In genomic region chr21:36478207-36478701, GRCh38 we compare ENCODE assay signal across 1 cellular context.
TF ChIP-seq lines count a peak whose summit lies in the region.

No MANE protein-coding gene starts in this region.

TF ChIP-seq in GM12878, 131 proteins besides CTCF, POLR2A, EP300 and RAD21 (continued from another document):
- TF ChIP-seq ZNF687 (IDR thresholded peaks at IDR 0.05) (no peak), CREB1 (IDR thresholded peaks at IDR 0.05; ENCODE audit: low read depth) (no peak), JUND (IDR thresholded peaks at IDR 0.05; ENCODE audit: low read depth, low read length) (no peak), NR2C2 (IDR thresholded peaks at IDR 0.05; ENCODE audit: borderline replicate concordance, control insufficient read depth, insufficient read length, low read depth) (no peak), RUNX3 (IDR thresholded peaks at IDR 0.05; ENCODE audit: low read length) (0 out of 2 replicates have a peak, but pooled peaks have one; percentile 24), ZNF622 (IDR thresholded peaks at IDR 0.05) (no peak), NFIC (IDR thresholded peaks at IDR 0.05; ENCODE audit: low read depth, low read length) (0 out of 2 replicates have a peak, but pooled peaks have one; percentile 24), JUNB (IDR thresholded peaks at IDR 0.05) (peak; percentile 71), POU2F2 (IDR thresholded peaks at IDR 0.05; ENCODE audit: borderline replicate concordance, low read depth, low read length) (peak; percentile 54; the same call in 1 of the 3 replicates), BCL3 (IDR thresholded peaks at IDR 0.05; ENCODE audit: borderline replicate concordance, insufficient read depth, low read depth, low read length, poor library complexity, severe bottlenecking) (peak; percentile 53), STAT3 (IDR thresholded peaks at IDR 0.05; ENCODE audit: low read depth, low read length) (no peak)
